ENCODE assay signal across 2 cellular contexts in the genomic region with DNA sequence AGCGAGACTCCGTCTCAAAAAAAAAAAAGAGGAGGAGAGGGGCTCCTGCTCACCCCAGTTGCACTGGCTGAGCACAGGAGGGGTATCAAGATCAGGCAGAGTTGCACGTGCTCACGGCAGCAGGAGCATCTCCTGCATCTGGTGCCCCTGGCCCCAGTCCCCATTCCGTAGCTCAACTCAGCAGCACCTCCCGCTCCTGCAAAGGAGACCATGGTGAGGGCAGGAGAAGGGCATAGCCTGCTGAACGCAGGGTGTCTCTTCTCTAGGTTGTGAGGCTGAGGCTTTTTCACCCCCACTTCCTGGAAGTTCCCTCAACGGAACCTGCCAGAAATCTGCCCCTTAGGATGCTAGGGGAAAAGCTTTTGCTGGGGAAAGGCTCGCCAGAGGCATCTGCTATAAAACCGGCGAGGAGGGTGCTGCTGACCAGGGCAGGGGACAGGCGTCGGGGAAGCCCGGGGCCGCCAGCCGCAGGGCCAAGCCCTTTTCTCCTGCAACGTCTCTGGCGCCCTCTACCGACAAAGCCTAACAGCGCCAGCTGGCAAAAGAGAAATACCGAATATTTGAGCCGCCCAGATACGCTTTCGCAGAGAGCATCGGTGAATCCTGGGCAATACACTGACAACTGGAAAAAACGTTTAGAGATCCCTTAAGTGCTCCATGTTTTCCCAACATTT.
TF ChIP-seq lines count a peak whose summit lies in the region.

No MANE protein-coding gene starts in this region.

TF ChIP-seq in HEK293, 187 proteins besides CTCF, POLR2A, EP300 and RAD21 (continued from another document and continues in another):
- TF ChIP-seq PRDM1 (tag by site-specific recombination; IDR thresholded peaks at IDR 0.05) (0 out of 2 replicates have a peak, but pooled peaks have one; percentile 5), ZNF600 (tag by site-specific recombination; IDR thresholded peaks at IDR 0.05) (peak; percentile 83), RBAK (tag by site-specific recombination; IDR thresholded peaks at IDR 0.05) (no peak), ZNF791 (tag by site-specific recombination; IDR thresholded peaks at IDR 0.05) (no peak), ZNF311 (tag by site-specific recombination; IDR thresholded peaks at IDR 0.05; ENCODE audit: borderline replicate concordance) (no peak), ZNF664 (tag by site-specific recombination; IDR thresholded peaks at IDR 0.05) (no peak), YY1 (tag by site-specific recombination; IDR thresholded peaks at IDR 0.05) (no peak), BCL11A (tag by site-specific recombination; IDR thresholded peaks at IDR 0.05; ENCODE audit: low read depth) (no peak), ZNF792 (tag by site-specific recombination; IDR thresholded peaks at IDR 0.05) (no peak), ZFP41 (tag by site-specific recombination; IDR thresholded peaks at IDR 0.05; ENCODE audit: borderline replicate concordance) (no peak), ZNF221 (tag by site-specific recombination; IDR thresholded peaks at IDR 0.05; ENCODE audit: borderline replicate concordance) (no peak), IKZF3 (tag by site-specific recombination; IDR thresholded peaks at IDR 0.05) (no peak; the same call in 1 of the 2 replicates), ZNF785 (tag by site-specific recombination; IDR thresholded peaks at IDR 0.05) (no peak), ZNF768 (tag by site-specific recombination; IDR thresholded peaks at IDR 0.05) (no peak), ZNF629 (tag by site-specific recombination; IDR thresholded peaks at IDR 0.05) (peak; percentile 32; the same call in 1 of the 2 replicates), ZNF2 (tag by site-specific recombination; IDR thresholded peaks at IDR 0.05) (0 out of 2 replicates have a peak, but pooled peaks have one; percentile 30), OVOL3 (tag by site-specific recombination; IDR thresholded peaks at IDR 0.05) (no peak), ZNF239 (tag by site-specific recombination; IDR thresholded peaks at IDR 0.05) (no peak)
- TF ChIP-seq, protein P1, sequence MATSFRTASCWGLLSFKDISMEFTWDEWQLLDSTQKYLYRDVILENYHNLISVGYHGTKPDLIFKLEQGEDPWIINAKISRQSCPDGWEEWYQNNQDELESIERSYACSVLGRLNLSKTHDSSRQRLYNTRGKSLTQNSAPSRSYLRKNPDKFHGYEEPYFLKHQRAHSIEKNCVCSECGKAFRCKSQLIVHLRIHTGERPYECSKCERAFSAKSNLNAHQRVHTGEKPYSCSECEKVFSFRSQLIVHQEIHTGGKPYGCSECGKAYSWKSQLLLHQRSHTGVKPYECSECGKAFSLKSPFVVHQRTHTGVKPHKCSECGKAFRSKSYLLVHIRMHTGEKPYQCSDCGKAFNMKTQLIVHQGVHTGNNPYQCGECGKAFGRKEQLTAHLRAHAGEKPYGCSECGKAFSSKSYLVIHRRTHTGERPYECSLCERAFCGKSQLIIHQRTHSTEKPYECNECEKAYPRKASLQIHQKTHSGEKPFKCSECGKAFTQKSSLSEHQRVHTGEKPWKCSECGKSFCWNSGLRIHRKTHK (tag by site-specific recombination; IDR thresholded peaks at IDR 0.05): no peak
- TF ChIP-seq, protein P2, sequence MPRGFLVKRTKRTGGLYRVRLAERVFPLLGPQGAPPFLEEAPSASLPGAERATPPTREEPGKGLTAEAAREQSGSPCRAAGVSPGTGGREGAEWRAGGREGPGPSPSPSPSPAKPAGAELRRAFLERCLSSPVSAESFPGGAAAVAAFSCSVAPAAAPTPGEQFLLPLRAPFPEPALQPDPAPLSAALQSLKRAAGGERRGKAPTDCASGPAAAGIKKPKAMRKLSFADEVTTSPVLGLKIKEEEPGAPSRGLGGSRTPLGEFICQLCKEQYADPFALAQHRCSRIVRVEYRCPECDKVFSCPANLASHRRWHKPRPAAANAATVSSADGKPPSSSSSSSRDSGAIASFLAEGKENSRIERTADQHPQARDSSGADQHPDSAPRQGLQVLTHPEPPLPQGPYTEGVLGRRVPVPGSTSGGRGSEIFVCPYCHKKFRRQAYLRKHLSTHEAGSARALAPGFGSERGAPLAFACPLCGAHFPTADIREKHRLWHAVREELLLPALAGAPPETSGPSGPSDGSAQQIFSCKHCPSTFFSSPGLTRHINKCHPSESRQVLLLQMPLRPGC (tag by site-specific recombination; IDR thresholded peaks at IDR 0.05): no peak
- TF ChIP-seq, protein P3, sequence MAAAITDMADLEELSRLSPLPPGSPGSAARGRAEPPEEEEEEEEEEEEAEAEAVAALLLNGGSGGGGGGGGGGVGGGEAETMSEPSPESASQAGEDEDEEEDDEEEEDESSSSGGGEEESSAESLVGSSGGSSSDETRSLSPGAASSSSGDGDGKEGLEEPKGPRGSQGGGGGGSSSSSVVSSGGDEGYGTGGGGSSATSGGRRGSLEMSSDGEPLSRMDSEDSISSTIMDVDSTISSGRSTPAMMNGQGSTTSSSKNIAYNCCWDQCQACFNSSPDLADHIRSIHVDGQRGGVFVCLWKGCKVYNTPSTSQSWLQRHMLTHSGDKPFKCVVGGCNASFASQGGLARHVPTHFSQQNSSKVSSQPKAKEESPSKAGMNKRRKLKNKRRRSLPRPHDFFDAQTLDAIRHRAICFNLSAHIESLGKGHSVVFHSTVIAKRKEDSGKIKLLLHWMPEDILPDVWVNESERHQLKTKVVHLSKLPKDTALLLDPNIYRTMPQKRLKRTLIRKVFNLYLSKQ (tag by site-specific recombination; IDR thresholded peaks at IDR 0.05; ENCODE audit: borderline replicate concordance): no peak

TF ChIP-seq in K562, 482 proteins besides CTCF, POLR2A, EP300 and RAD21 (continued from another document and continues in another):
- TF ChIP-seq, protein P4, sequence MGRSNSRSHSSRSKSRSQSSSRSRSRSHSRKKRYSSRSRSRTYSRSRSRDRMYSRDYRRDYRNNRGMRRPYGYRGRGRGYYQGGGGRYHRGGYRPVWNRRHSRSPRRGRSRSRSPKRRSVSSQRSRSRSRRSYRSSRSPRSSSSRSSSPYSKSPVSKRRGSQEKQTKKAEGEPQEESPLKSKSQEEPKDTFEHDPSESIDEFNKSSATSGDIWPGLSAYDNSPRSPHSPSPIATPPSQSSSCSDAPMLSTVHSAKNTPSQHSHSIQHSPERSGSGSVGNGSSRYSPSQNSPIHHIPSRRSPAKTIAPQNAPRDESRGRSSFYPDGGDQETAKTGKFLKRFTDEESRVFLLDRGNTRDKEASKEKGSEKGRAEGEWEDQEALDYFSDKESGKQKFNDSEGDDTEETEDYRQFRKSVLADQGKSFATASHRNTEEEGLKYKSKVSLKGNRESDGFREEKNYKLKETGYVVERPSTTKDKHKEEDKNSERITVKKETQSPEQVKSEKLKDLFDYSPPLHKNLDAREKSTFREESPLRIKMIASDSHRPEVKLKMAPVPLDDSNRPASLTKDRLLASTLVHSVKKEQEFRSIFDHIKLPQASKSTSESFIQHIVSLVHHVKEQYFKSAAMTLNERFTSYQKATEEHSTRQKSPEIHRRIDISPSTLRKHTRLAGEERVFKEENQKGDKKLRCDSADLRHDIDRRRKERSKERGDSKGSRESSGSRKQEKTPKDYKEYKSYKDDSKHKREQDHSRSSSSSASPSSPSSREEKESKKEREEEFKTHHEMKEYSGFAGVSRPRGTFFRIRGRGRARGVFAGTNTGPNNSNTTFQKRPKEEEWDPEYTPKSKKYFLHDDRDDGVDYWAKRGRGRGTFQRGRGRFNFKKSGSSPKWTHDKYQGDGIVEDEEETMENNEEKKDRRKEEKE (IDR thresholded peaks at IDR 0.05; ENCODE audit: borderline replicate concordance in 1 of 2, control insufficient read depth in 1 of 2, low read depth in 2 of 2, low read length in 1 of 2): no peak
- no peak for TF ChIP-seq RBFOX2 (IDR thresholded peaks at IDR 0.05; ENCODE audit: low read depth, low read length)
- TF ChIP-seq STAT5B (CRISPR knock-in tag; IDR thresholded peaks at IDR 0.05): no peak
- no peak for TF ChIP-seq NCOA6 (IDR thresholded peaks at IDR 0.05)
- TF ChIP-seq PHF20 (IDR thresholded peaks at IDR 0.05; ENCODE audit: partially characterized antibody): no peak
- TF ChIP-seq, protein P5, sequence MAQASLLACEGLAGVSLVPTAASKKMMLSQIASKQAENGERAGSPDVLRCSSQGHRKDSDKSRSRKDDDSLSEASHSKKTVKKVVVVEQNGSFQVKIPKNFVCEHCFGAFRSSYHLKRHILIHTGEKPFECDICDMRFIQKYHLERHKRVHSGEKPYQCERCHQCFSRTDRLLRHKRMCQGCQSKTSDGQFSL (CRISPR knock-in tag; IDR thresholded peaks at IDR 0.05): 0 out of 2 replicates have a peak, but pooled peaks have one; percentile 80
- TF ChIP-seq, protein P5 (tag; IDR thresholded peaks at IDR 0.05): no peak
- no peak for TF ChIP-seq TOE1 (IDR thresholded peaks at IDR 0.05; ENCODE audit: borderline replicate concordance)
- TF ChIP-seq TOE1 (CRISPR knock-in tag; IDR thresholded peaks at IDR 0.05; ENCODE audit: borderline replicate concordance, low read depth): no peak
- no peak for TF ChIP-seq FOSL1 (tag; conservative IDR thresholded peaks at IDR 0.05)
- TF ChIP-seq JUND (IDR thresholded peaks at IDR 0.05; ENCODE audit: borderline replicate concordance, low read depth, low read length): 0 out of 2 replicates have a peak, but pooled peaks have one; percentile 9
- no peak for TF ChIP-seq JUND (tag; IDR thresholded peaks at IDR 0.05; ENCODE audit: borderline replicate concordance, low read depth, low read length)
- TF ChIP-seq, protein P6, sequence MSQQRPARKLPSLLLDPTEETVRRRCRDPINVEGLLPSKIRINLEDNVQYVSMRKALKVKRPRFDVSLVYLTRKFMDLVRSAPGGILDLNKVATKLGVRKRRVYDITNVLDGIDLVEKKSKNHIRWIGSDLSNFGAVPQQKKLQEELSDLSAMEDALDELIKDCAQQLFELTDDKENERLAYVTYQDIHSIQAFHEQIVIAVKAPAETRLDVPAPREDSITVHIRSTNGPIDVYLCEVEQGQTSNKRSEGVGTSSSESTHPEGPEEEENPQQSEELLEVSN (IDR thresholded peaks at IDR 0.05; ENCODE audit: borderline replicate concordance in 1 of 2, extremely low read depth in 1 of 2, insufficient read depth in 1 of 2, insufficient read length in 1 of 2, low read depth in 1 of 2, low read length in 1 of 2, poor library complexity in 1 of 2, severe bottlenecking in 1 of 2): peak in 1 of 2 experiments; percentile 20
- 0 out of 2 replicates have a peak, but pooled peaks have one; percentile 14 for TF ChIP-seq ATF7 (IDR thresholded peaks at IDR 0.05)
- TF ChIP-seq BRCA1 (IDR thresholded peaks at IDR 0.05): no peak
- TF ChIP-seq BRCA1 (CRISPR knock-in tag; IDR thresholded peaks at IDR 0.05): no peak
- TF ChIP-seq PHF21A (IDR thresholded peaks at IDR 0.05; ENCODE audit: borderline replicate concordance, low read depth): no peak
- TF ChIP-seq, protein P7, sequence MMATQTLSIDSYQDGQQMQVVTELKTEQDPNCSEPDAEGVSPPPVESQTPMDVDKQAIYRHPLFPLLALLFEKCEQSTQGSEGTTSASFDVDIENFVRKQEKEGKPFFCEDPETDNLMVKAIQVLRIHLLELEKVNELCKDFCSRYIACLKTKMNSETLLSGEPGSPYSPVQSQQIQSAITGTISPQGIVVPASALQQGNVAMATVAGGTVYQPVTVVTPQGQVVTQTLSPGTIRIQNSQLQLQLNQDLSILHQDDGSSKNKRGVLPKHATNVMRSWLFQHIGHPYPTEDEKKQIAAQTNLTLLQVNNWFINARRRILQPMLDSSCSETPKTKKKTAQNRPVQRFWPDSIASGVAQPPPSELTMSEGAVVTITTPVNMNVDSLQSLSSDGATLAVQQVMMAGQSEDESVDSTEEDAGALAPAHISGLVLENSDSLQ (IDR thresholded peaks at IDR 0.05): no peak
- TF ChIP-seq, protein P8, sequence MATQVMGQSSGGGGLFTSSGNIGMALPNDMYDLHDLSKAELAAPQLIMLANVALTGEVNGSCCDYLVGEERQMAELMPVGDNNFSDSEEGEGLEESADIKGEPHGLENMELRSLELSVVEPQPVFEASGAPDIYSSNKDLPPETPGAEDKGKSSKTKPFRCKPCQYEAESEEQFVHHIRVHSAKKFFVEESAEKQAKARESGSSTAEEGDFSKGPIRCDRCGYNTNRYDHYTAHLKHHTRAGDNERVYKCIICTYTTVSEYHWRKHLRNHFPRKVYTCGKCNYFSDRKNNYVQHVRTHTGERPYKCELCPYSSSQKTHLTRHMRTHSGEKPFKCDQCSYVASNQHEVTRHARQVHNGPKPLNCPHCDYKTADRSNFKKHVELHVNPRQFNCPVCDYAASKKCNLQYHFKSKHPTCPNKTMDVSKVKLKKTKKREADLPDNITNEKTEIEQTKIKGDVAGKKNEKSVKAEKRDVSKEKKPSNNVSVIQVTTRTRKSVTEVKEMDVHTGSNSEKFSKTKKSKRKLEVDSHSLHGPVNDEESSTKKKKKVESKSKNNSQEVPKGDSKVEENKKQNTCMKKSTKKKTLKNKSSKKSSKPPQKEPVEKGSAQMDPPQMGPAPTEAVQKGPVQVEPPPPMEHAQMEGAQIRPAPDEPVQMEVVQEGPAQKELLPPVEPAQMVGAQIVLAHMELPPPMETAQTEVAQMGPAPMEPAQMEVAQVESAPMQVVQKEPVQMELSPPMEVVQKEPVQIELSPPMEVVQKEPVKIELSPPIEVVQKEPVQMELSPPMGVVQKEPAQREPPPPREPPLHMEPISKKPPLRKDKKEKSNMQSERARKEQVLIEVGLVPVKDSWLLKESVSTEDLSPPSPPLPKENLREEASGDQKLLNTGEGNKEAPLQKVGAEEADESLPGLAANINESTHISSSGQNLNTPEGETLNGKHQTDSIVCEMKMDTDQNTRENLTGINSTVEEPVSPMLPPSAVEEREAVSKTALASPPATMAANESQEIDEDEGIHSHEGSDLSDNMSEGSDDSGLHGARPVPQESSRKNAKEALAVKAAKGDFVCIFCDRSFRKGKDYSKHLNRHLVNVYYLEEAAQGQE (CRISPR knock-in tag; IDR thresholded peaks at IDR 0.05; ENCODE audit: low read depth): no peak
- TF ChIP-seq SMC3 (conservative IDR thresholded peaks at IDR 0.05; ENCODE audit: insufficient read depth, low read depth, low read length): peak; percentile 60; the same call in 1 of the 2 replicates
- no peak for TF ChIP-seq TRIM24 (IDR thresholded peaks at IDR 0.05)
- TF ChIP-seq CREB1 (IDR thresholded peaks at IDR 0.05): no peak
- TF ChIP-seq CREB1 (CRISPR knock-in tag; IDR thresholded peaks at IDR 0.05): 0 out of 2 replicates have a peak, but pooled peaks have one; percentile 16
- TF ChIP-seq, protein P9, sequence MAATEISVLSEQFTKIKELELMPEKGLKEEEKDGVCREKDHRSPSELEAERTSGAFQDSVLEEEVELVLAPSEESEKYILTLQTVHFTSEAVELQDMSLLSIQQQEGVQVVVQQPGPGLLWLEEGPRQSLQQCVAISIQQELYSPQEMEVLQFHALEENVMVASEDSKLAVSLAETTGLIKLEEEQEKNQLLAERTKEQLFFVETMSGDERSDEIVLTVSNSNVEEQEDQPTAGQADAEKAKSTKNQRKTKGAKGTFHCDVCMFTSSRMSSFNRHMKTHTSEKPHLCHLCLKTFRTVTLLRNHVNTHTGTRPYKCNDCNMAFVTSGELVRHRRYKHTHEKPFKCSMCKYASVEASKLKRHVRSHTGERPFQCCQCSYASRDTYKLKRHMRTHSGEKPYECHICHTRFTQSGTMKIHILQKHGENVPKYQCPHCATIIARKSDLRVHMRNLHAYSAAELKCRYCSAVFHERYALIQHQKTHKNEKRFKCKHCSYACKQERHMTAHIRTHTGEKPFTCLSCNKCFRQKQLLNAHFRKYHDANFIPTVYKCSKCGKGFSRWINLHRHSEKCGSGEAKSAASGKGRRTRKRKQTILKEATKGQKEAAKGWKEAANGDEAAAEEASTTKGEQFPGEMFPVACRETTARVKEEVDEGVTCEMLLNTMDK (IDR thresholded peaks at IDR 0.05; ENCODE audit: borderline replicate concordance, insufficient read depth, low read depth, low read length, poor library complexity, severe bottlenecking): peak; percentile 37
- no peak for TF ChIP-seq HDAC3 (IDR thresholded peaks at IDR 0.05; ENCODE audit: borderline replicate concordance, partially characterized antibody)
